ENCODE assay signal across 1 cellular context in genomic region chr6:29964904-29965872, GRCh38.
TF ChIP-seq lines count a peak whose summit lies in the region.

No MANE protein-coding gene starts in this region.

TF ChIP-seq in HepG2, 621 proteins besides CTCF, POLR2A, EP300 and RAD21 (continued from another document and continues in another):
- TF ChIP-seq GMEB1 (CRISPR knock-in tag; IDR thresholded peaks at IDR 0.05; ENCODE audit: borderline replicate concordance) (no peak), PHF8 (CRISPR knock-in tag; IDR thresholded peaks at IDR 0.05) (peak; percentile 54), ZNF567 (CRISPR knock-in tag; IDR thresholded peaks at IDR 0.05; ENCODE audit: borderline replicate concordance) (no peak), ZNF556 (CRISPR knock-in tag; IDR thresholded peaks at IDR 0.05; ENCODE audit: borderline replicate concordance) (peak; percentile 66; the same call in 1 of the 2 replicates), JDP2 (CRISPR knock-in tag; IDR thresholded peaks at IDR 0.05; ENCODE audit: borderline replicate concordance) (no peak), SP1 (IDR thresholded peaks at IDR 0.05) (no peak), SP1 (CRISPR knock-in tag; IDR thresholded peaks at IDR 0.05) (no peak), ZFP36L1 (CRISPR knock-in tag; IDR thresholded peaks at IDR 0.05) (0 out of 2 replicates have a peak, but pooled peaks have one; percentile 34), STAG1 (CRISPR knock-in tag; IDR thresholded peaks at IDR 0.05) (no peak), REPIN1 (CRISPR knock-in tag; IDR thresholded peaks at IDR 0.05; ENCODE audit: borderline replicate concordance, low read depth) (no peak), CHCHD3 (CRISPR knock-in tag; IDR thresholded peaks at IDR 0.05) (no peak), ZBTB8A (CRISPR knock-in tag; IDR thresholded peaks at IDR 0.05; ENCODE audit: borderline replicate concordance, low read depth) (no peak), NR2F6 (IDR thresholded peaks at IDR 0.05) (peak; percentile 61), NR2F6 (CRISPR knock-in tag; IDR thresholded peaks at IDR 0.05) (peak; percentile 74), ELF4 (CRISPR knock-in tag; IDR thresholded peaks at IDR 0.05; ENCODE audit: borderline replicate concordance) (no peak; the same call in 1 of the 2 replicates), ZNF709 (CRISPR knock-in tag; IDR thresholded peaks at IDR 0.05) (no peak), JUND (CRISPR knock-in tag; IDR thresholded peaks at IDR 0.05) (peak; percentile 90), ZBTB14 (CRISPR knock-in tag; IDR thresholded peaks at IDR 0.05) (no peak), ZNF761 (CRISPR knock-in tag; conservative IDR thresholded peaks at IDR 0.05) (0 out of 2 replicates have a peak, but pooled peaks have one; percentile 38), ZNF83 (CRISPR knock-in tag; IDR thresholded peaks at IDR 0.05; ENCODE audit: borderline replicate concordance) (no peak), DNMT3B (CRISPR knock-in tag; conservative IDR thresholded peaks at IDR 0.05) (peak; percentile 58; the same call in 1 of the 2 replicates), ZNF75D (CRISPR knock-in tag; IDR thresholded peaks at IDR 0.05; ENCODE audit: borderline replicate concordance) (no peak), SUZ12 (IDR thresholded peaks at IDR 0.05; ENCODE audit: low read depth, low read length) (no peak), RERE (CRISPR knock-in tag; IDR thresholded peaks at IDR 0.05; ENCODE audit: low read depth) (no peak), ZNF691 (CRISPR knock-in tag; IDR thresholded peaks at IDR 0.05; ENCODE audit: borderline replicate concordance, low read depth) (no peak), BCL3 (CRISPR knock-in tag; IDR thresholded peaks at IDR 0.05) (peak; percentile 51), GATAD1 (CRISPR knock-in tag; IDR thresholded peaks at IDR 0.05) (peak; percentile 74), ZFP41 (CRISPR knock-in tag; IDR thresholded peaks at IDR 0.05; ENCODE audit: borderline replicate concordance) (no peak), CREB3 (CRISPR knock-in tag; IDR thresholded peaks at IDR 0.05) (no peak), ZNF792 (CRISPR knock-in tag; IDR thresholded peaks at IDR 0.05) (peak; percentile 98), TEF (CRISPR knock-in tag; IDR thresholded peaks at IDR 0.05) (no peak), ZNF615 (CRISPR knock-in tag; IDR thresholded peaks at IDR 0.05; ENCODE audit: borderline replicate concordance) (no peak), ATF7-NPFF (CRISPR knock-in tag; IDR thresholded peaks at IDR 0.05; ENCODE audit: low read depth) (0 out of 2 replicates have a peak, but pooled peaks have one; percentile 37), ZMAT3 (CRISPR knock-in tag; conservative IDR thresholded peaks at IDR 0.05) (peak; percentile 65; the same call in 1 of the 2 replicates), EED (CRISPR knock-in tag; IDR thresholded peaks at IDR 0.05) (no peak; the same call in 1 of the 2 replicates), ZNF839 (CRISPR knock-in tag; IDR thresholded peaks at IDR 0.05; ENCODE audit: borderline replicate concordance) (no peak), MXI1 (IDR thresholded peaks at IDR 0.05; ENCODE audit: borderline replicate concordance, low read depth, low read length) (peak; percentile 44; the same call in 1 of the 3 replicates), KLF9 (CRISPR knock-in tag; IDR thresholded peaks at IDR 0.05; ENCODE audit: low read depth) (peak; percentile 83; the same call in 1 of the 2 replicates), TIGD3 (CRISPR knock-in tag; IDR thresholded peaks at IDR 0.05; ENCODE audit: borderline replicate concordance) (no peak), NR1H2 (CRISPR knock-in tag; IDR thresholded peaks at IDR 0.05; ENCODE audit: borderline replicate concordance, low read depth) (no peak), NFIB (CRISPR knock-in tag; IDR thresholded peaks at IDR 0.05; ENCODE audit: borderline replicate concordance) (no peak), TCF7 (IDR thresholded peaks at IDR 0.05; ENCODE audit: low read depth) (peak; percentile 68), HDAC6 (IDR thresholded peaks at IDR 0.05; ENCODE audit: low read depth, low read length) (no peak), ZNF790 (CRISPR knock-in tag; IDR thresholded peaks at IDR 0.05; ENCODE audit: borderline replicate concordance) (no peak), AHR (CRISPR knock-in tag; IDR thresholded peaks at IDR 0.05) (peak; percentile 32; the same call in 1 of the 2 replicates), THRA (CRISPR knock-in tag; IDR thresholded peaks at IDR 0.05; ENCODE audit: borderline replicate concordance) (peak; percentile 67), ZBTB20 (CRISPR knock-in tag; IDR thresholded peaks at IDR 0.05; ENCODE audit: borderline replicate concordance, low read depth) (peak; percentile 78; the same call in 1 of the 2 replicates)
